8 cellular contexts compared by ENCODE assay signal in the genomic region with DNA sequence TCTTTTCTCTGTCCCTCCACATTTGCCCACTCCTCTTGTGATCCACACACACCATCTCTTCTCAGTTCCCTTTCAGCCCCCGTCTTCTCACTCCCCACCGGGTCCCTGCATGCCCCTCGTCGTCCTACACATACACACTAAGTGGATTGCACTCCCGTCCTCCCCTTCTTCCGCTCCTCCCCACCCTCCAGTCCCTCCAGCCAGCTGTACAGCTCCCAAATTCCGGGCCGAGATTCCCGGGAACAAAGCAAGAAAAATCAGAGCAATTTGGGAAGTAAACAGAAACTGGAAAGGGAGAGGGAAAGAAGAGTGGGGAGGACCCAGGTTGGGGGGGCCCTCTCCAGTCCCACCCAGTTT. TPM values are rescaled to one million over a fixed set of nuclear protein-coding genes. Genes with fewer than 3 reads are reported as not detected.
DNase-seq lines count a peak whose midpoint lies in the region; ATAC-seq, FAIRE-seq and TF ChIP-seq lines count a peak whose summit lies in the region.

No MANE protein-coding gene starts in this region.

- no peak for FAIRE-seq in A549 (lab: Jason Lieb, UNC)

- H3K36me3 ChIP-seq in HEK293 (ENCODE audit: control insufficient read depth in 2 of 2, insufficient read depth in 1 of 2, low read length in 2 of 2): no peaks in the 10 kb centered on the region
- peaks cover 0 to 14% (median 4%) of the 10 kb centered on the region in 5 donors for H3K36me3 ChIP-seq in subcutaneous abdominal adipose tissue (ENCODE audit: control insufficient read depth in 5 of 5, insufficient read depth in 5 of 5, low read length in 5 of 5)

- TF ChIP-seq CTCF in A549 (IDR thresholded peaks at IDR 0.05) (no peak), HEK293 (tag by site-specific recombination; IDR thresholded peaks at IDR 0.05) (no peak)

- no peak for TF ChIP-seq RAD21 in A549 (conservative IDR thresholded peaks at IDR 0.05 in 1 of 2, IDR thresholded peaks at IDR 0.05 in 1 of 2)

- H3K9ac ChIP-seq in subcutaneous abdominal adipose tissue (ENCODE audit: low read length in 5 of 5): peak overlapping the region in 4 of 5 donors; percentile 63 to 68 (median 64)

- no peak for TF ChIP-seq EP300 in A549 (IDR thresholded peaks at IDR 0.05)

- H3K27me3 ChIP-seq in subcutaneous abdominal adipose tissue (ENCODE audit: control insufficient read depth in 5 of 5, insufficient read depth in 4 of 5, low read length in 5 of 5): no peaks in the 10 kb centered on the region

- no peak for TF ChIP-seq POLR2A in A549 (IDR thresholded peaks at IDR 0.05; ENCODE audit: low read length)

- ATAC-seq in A549: peak in 1 of 2 experiments; percentile 3; a peak in 2 of 6 replicates
- ATAC-seq in HG02759 (IDR thresholded peaks at IDR 0.05; ENCODE audit: unreplicated experiment): no peak
- no peak for ATAC-seq in GM19023 (IDR thresholded peaks at IDR 0.05; ENCODE audit: unreplicated experiment)

- CTCF ChIA-PET in A549 (lab: Yijun Ruan, JAX): interaction anchor here (0.6 to 38.0 kb wide), 5 partner anchors 21 to 116 kb away, joined by 3 to 1424 read pairs (median 3); a partner anchor contains a TSS
- CTCF ChIA-PET in HEK293 (lab: Yijun Ruan, JAX): interaction anchor here (0.6 to 7.8 kb wide), 10 partner anchors 17 to 212 kb away, joined by 3 to 264 read pairs (median 4); a partner anchor contains a TSS

- POLR2A ChIA-PET in A549 (lab: Yijun Ruan, JAX): interaction anchor here (3.2 to 3.5 kb wide), 2 partner anchors 17 to 31 kb away, joined by 29 to 46 read pairs; a partner anchor contains a TSS
- POLR2A ChIA-PET in HEK293 (lab: Yijun Ruan, JAX): interaction anchor here (1.2 to 1.5 kb wide), 2 partner anchors 18 to 36 kb away, joined by 4 to 13 read pairs; a partner anchor contains a TSS

- peak overlapping the region; percentile 95 for H3K4me2 ChIP-seq in A549

- H3K27ac ChIP-seq in A549 (peak overlapping the region; percentile 92 to 95), HEK293 (ENCODE audit: extremely low read depth, low read depth, low read length) (no peak overlapping the region), subcutaneous abdominal adipose tissue (ENCODE audit: low read depth, low read length) (peak overlapping the region; percentile 80)

- H3K9me3 ChIP-seq in A549 (no peaks in the 10 kb centered on the region), HEK293 (ENCODE audit: control insufficient read depth, insufficient read depth, low read depth, low read length) (no peaks in the 10 kb centered on the region), subcutaneous abdominal adipose tissue (ENCODE audit: control insufficient read depth in 5 of 5, low read length in 5 of 5) (no peaks in the 10 kb centered on the region)

- no peak for DNase-seq in A549 (ENCODE audit: low read depth in 1 of 2, low spot score in 1 of 2)
- DNase-seq in astrocyte of the hippocampus (ENCODE audit: low read depth, low spot score): peak; percentile 61
- peak; percentile 20 for DNase-seq in iris pigment epithelial cell (ENCODE audit: low read depth)
- no peak for DNase-seq in activated CD4-positive, alpha-beta T cell treated with anti-CD3 and anti-CD28 coated beads, Interleukin-2, amount 50 U/mL, for 4 hours

- H3K4me1 ChIP-seq in A549 (peaks cover 43% of the 10 kb centered on the region), HEK293 (ENCODE audit: control insufficient read depth, insufficient read depth, low read length) (peaks cover 3% of the 10 kb centered on the region; the same call in 1 of the 2 replicates), subcutaneous abdominal adipose tissue (ENCODE audit: control insufficient read depth in 5 of 5, insufficient read depth in 5 of 5, low read length in 5 of 5) (peaks cover 14 to 52% (median 48%) of the 10 kb centered on the region in 5 donors)

- H3K4me3 ChIP-seq in A549 (peak overlapping the region; percentile 54), HEK293 (ENCODE audit: low read depth, low read length) (peak overlapping the region; percentile 55), subcutaneous abdominal adipose tissue (ENCODE audit: low read depth in 1 of 5, low read length in 5 of 5) (peak overlapping the region; percentile 64 to 84 (median 76))

- WGBS in A549 (ENCODE audit: missing lambda C conversion rate): 6% methylated on average over 9 of the region's 9 CpGs

TF ChIP-seq in A549, 52 proteins besides CTCF, POLR2A, EP300 and RAD21 (continues in another document):
- TF ChIP-seq ZFP36 (IDR thresholded peaks at IDR 0.05; ENCODE audit: borderline replicate concordance, partially characterized antibody) (no peak), FOXS1 (CRISPR knock-in tag; IDR thresholded peaks at IDR 0.05) (no peak), EHF (CRISPR knock-in tag; IDR thresholded peaks at IDR 0.05) (no peak), RARB (CRISPR knock-in tag; IDR thresholded peaks at IDR 0.05) (no peak), CBX2 (IDR thresholded peaks at IDR 0.05; ENCODE audit: borderline replicate concordance, low read depth) (no peak)
- TF ChIP-seq, protein P1, sequence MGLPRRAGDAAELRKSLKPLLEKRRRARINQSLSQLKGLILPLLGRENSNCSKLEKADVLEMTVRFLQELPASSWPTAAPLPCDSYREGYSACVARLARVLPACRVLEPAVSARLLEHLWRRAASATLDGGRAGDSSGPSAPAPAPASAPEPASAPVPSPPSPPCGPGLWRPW (IDR thresholded peaks at IDR 0.05): no peak
- TF ChIP-seq, protein P2, sequence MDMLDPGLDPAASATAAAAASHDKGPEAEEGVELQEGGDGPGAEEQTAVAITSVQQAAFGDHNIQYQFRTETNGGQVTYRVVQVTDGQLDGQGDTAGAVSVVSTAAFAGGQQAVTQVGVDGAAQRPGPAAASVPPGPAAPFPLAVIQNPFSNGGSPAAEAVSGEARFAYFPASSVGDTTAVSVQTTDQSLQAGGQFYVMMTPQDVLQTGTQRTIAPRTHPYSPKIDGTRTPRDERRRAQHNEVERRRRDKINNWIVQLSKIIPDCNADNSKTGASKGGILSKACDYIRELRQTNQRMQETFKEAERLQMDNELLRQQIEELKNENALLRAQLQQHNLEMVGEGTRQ (IDR thresholded peaks at IDR 0.05): no peak

TF ChIP-seq in HEK293, 187 proteins besides CTCF, POLR2A, EP300 and RAD21 (continues in another document):
- TF ChIP-seq, protein P3, sequence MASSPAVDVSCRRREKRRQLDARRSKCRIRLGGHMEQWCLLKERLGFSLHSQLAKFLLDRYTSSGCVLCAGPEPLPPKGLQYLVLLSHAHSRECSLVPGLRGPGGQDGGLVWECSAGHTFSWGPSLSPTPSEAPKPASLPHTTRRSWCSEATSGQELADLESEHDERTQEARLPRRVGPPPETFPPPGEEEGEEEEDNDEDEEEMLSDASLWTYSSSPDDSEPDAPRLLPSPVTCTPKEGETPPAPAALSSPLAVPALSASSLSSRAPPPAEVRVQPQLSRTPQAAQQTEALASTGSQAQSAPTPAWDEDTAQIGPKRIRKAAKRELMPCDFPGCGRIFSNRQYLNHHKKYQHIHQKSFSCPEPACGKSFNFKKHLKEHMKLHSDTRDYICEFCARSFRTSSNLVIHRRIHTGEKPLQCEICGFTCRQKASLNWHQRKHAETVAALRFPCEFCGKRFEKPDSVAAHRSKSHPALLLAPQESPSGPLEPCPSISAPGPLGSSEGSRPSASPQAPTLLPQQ (tag by site-specific recombination; IDR thresholded peaks at IDR 0.05): no peak
- TF ChIP-seq ZNF560 (tag by site-specific recombination; IDR thresholded peaks at IDR 0.05; ENCODE audit: borderline replicate concordance) (no peak), ZNF544 (tag by site-specific recombination; IDR thresholded peaks at IDR 0.05) (0 out of 2 replicates have a peak, but pooled peaks have one; percentile 32)
- TF ChIP-seq, protein P4, sequence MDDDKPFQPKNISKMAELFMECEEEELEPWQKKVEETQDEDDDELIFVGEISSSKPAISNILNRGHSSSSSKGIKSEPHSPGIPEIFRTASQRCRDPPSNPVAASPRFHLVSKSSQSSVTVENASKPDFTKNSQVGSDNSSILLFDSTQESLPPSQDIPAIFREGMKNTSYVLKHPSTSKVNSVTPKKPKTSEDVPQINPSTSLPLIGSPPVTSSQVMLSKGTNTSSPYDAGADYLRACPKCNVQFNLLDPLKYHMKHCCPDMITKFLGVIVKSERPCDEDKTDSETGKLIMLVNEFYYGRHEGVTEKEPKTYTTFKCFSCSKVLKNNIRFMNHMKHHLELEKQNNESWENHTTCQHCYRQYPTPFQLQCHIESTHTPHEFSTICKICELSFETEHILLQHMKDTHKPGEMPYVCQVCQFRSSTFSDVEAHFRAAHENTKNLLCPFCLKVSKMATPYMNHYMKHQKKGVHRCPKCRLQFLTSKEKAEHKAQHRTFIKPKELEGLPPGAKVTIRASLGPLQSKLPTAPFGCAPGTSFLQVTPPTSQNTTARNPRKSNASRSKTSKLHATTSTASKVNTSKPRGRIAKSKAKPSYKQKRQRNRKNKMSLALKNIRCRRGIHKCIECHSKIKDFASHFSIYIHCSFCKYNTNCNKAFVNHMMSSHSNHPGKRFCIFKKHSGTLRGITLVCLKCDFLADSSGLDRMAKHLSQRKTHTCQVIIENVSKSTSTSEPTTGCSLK (tag by site-specific recombination; IDR thresholded peaks at IDR 0.05): no peak

RNA-seq across cellular contexts. Expression of a gene that starts 0.3 kb away (rescaled TPM):
- 49.1 and 64.5 TPM in 2 replicates for polyA plus RNA-seq in A549 (2011; rRNA removed)
- 173 and 192 TPM in 2 replicates for polyA plus RNA-seq in A549 (2012; cell fraction: cytosol; rRNA removed)
- 121 and 142 TPM in 2 replicates for polyA plus RNA-seq in A549 (2012; cell fraction: nucleus; rRNA removed)
- polyA plus RNA-seq in A549 (2017; fragmentation: RNase III; extraction: RNeasy Plus Mini Kit Qiagen cat#74134 plus additional on column Dnase treatment): 128 to 155 TPM (median 128 TPM) in 3 replicates
- 51.3 and 54.2 TPM in 2 replicates for polyA minus RNA-seq in A549 (2011; rRNA and poly(A)+ RNA removed)

RNA-seq across cellular contexts. Expression of a gene that starts 6.1 kb away (rescaled TPM):
- polyA plus RNA-seq in A549 (2011; rRNA removed): 0.12 and 0.14 TPM in 2 replicates
- 0.46 and 0.56 TPM in 2 replicates for polyA plus RNA-seq in A549 (2012; cell fraction: cytosol; rRNA removed)
- 1.9 TPM in 2 replicates for polyA plus RNA-seq in A549 (2012; cell fraction: nucleus; rRNA removed)
- polyA plus RNA-seq in A549 (2017; fragmentation: RNase III; extraction: RNeasy Plus Mini Kit Qiagen cat#74134 plus additional on column Dnase treatment): 0.09 to 0.21 TPM (median 0.16 TPM) in 3 replicates
- 0.12 and 0.19 TPM in 2 replicates for polyA minus RNA-seq in A549 (2011; rRNA and poly(A)+ RNA removed)

RNA-seq across cellular contexts. Expression of a gene that starts 18.0 kb away (rescaled TPM):
- polyA plus RNA-seq in A549 (2011; rRNA removed) (26.8 and 28.1 TPM in 2 replicates), A549 (2017; fragmentation: RNase III; extraction: RNeasy Plus Mini Kit Qiagen cat#74134 plus additional on column Dnase treatment) (16.1 to 18.6 TPM (median 17.3 TPM) in 3 replicates)
- 25.8 and 28.2 TPM in 2 replicates for polyA plus RNA-seq in A549 (2012; cell fraction: cytosol; rRNA removed)
- 28.8 and 33.3 TPM in 2 replicates for polyA plus RNA-seq in A549 (2012; cell fraction: nucleus; rRNA removed)
- polyA minus RNA-seq in A549 (2011; rRNA and poly(A)+ RNA removed): 47.8 and 49.6 TPM in 2 replicates

RNA-seq across cellular contexts. Expression of a gene that starts 47.3 kb away (rescaled TPM):
- polyA plus RNA-seq in A549 (2011; rRNA removed) (11.5 and 12.4 TPM in 2 replicates), A549 (2017; fragmentation: RNase III; extraction: RNeasy Plus Mini Kit Qiagen cat#74134 plus additional on column Dnase treatment) (13.5 to 15.8 TPM (median 15.3 TPM) in 3 replicates)
- 19.4 and 27.2 TPM in 2 replicates for polyA plus RNA-seq in A549 (2012; cell fraction: cytosol; rRNA removed)
- polyA plus RNA-seq in A549 (2012; cell fraction: nucleus; rRNA removed): 72.7 and 109 TPM in 2 replicates
- polyA minus RNA-seq in A549 (2011; rRNA and poly(A)+ RNA removed): 36.0 and 44.8 TPM in 2 replicates

Comparison
In these comparisons a context has a peak if more than half of its experiments do, and no peak if none do; other contexts are left out.
1. DNase-seq: peak in astrocyte of the hippocampus (single experiment) and iris pigment epithelial cell (single experiment); none in A549 (0 of 2) and activated CD4-positive, alpha-beta T cell treated with anti-CD3 and anti-CD28 coated beads, Interleukin-2, amount 50 U/mL, for 4 hours (0 of 2).
2. Peak in every context shown above with its lines, with median percentiles within 50 percentile points of each other: H3K4me3 ChIP-seq.